Comparison of ENCODE assay signal across 6 cellular contexts in genomic region chr22:50303848-50304527, GRCh38. TPM values are rescaled to one million over a fixed set of nuclear protein-coding genes. Genes with fewer than 3 reads are reported as not detected.
A peak's percentile ranks its signal among the peaks of the same experiment; 100 is the strongest.
DNase-seq lines count a peak whose midpoint lies in the region; ATAC-seq and TF ChIP-seq lines count a peak whose summit lies in the region.

No MANE protein-coding gene starts in this region.

- DNase-seq in activated CD8-positive, alpha-beta memory T cell treated with anti-CD3 and anti-CD28 coated beads, Interleukin-2, amount 10 ng/mL, durations not matched to agents 7 days and 5 days = no peak
- no peak for DNase-seq in activated CD8-positive, alpha-beta memory T cell treated with anti-CD3 and anti-CD28 coated beads, Interleukin-2, amount 50 U/mL, for 48 hours
- DNase-seq in heart left ventricle (peak in 3 of 5 donors; percentile 50 to 67 (median 52)), type B pancreatic cell (ENCODE audit: extremely low spot score, unreplicated experiment) (no peak), NCI-H146 (lab: John Stamatoyannopoulos, UW) (no peak)

- TF ChIP-seq CTCF in heart left ventricle (IDR thresholded peaks at IDR 0.05) = peak in 2 of 12 donors; percentile 4
- TF ChIP-seq CTCF in type B pancreatic cell (conservative IDR thresholded peaks at IDR 0.05) = no peak

- H3K9me3 Mint-ChIP-seq in activated CD8-positive, alpha-beta memory T cell treated with anti-CD3 and anti-CD28 coated beads, Interleukin-2, amount 10 ng/mL, durations not matched to agents 7 days and 5 days (ENCODE audit: low read depth) = no peaks in the 10 kb centered on the region
- H3K9me3 Mint-ChIP-seq in type B pancreatic cell = no peaks in the 10 kb centered on the region
- H3K9me3 Mint-ChIP-seq in activated T-helper 17 cell treated with anti-CD3 and anti-CD28 coated beads, Interleukin-2, amount 50 U/mL, for 72 hours = no peaks in the 10 kb centered on the region

- H3K4me1 ChIP-seq in heart left ventricle = peaks cover 26 to 90% (median 80%) of the 10 kb centered on the region in 12 donors

- H3K36me3 ChIP-seq in heart left ventricle = no peaks in the 10 kb centered on the region

- H3K27ac ChIP-seq in heart left ventricle = peak overlapping the region in 11 of 12 donors; percentile 58 to 98 (median 93)

- TF ChIP-seq POLR2A in heart left ventricle (IDR thresholded peaks at IDR 0.05) = no peak

- H3K36me3 Mint-ChIP-seq in activated CD8-positive, alpha-beta memory T cell treated with anti-CD3 and anti-CD28 coated beads, Interleukin-2, amount 10 ng/mL, durations not matched to agents 7 days and 5 days = no peaks in the 10 kb centered on the region
- H3K36me3 Mint-ChIP-seq in type B pancreatic cell = peaks cover 4% of the 10 kb centered on the region
- H3K36me3 Mint-ChIP-seq in activated T-helper 17 cell treated with anti-CD3 and anti-CD28 coated beads, Interleukin-2, amount 50 U/mL, for 72 hours (ENCODE audit: low read depth) = no peaks in the 10 kb centered on the region

- peak overlapping the region in 6 of 12 donors; percentile 10 to 91 (median 32) for H3K4me3 ChIP-seq in heart left ventricle

- H3K27ac Mint-ChIP-seq in activated CD8-positive, alpha-beta memory T cell treated with anti-CD3 and anti-CD28 coated beads, Interleukin-2, amount 10 ng/mL, durations not matched to agents 7 days and 5 days = peak overlapping the region; percentile 49
- H3K27ac Mint-ChIP-seq in type B pancreatic cell = peak overlapping the region; percentile 98
- H3K27ac Mint-ChIP-seq in activated T-helper 17 cell treated with anti-CD3 and anti-CD28 coated beads, Interleukin-2, amount 50 U/mL, for 72 hours = no peak overlapping the region

- intact Hi-C loops in heart left ventricle (cut with DNase I) = no loop called here

- WGBS in heart left ventricle, 4 donors = 41 to 46% (median 46%) methylated on average over 8 to 11 of the region's 11 CpGs; no CpG with 5 or more reads in 1 of the 4 donors

- no peak for ATAC-seq in activated CD8-positive, alpha-beta memory T cell treated with anti-CD3 and anti-CD28 coated beads, Interleukin-2, amount 10 ng/mL, durations not matched to agents 7 days and 5 days
- peak in 2 of 4 donors; percentile 5 to 14 for ATAC-seq in heart left ventricle
- ATAC-seq in activated T-helper 17 cell treated with anti-CD3 and anti-CD28 coated beads, Interleukin-2, amount 50 U/mL, for 72 hours (replicated peaks) = no peak

- H3K4me3 Mint-ChIP-seq in activated CD8-positive, alpha-beta memory T cell treated with anti-CD3 and anti-CD28 coated beads, Interleukin-2, amount 10 ng/mL, durations not matched to agents 7 days and 5 days = no peak overlapping the region
- peak overlapping the region; percentile 87 for H3K4me3 Mint-ChIP-seq in type B pancreatic cell
- no peak overlapping the region for H3K4me3 Mint-ChIP-seq in activated T-helper 17 cell treated with anti-CD3 and anti-CD28 coated beads, Interleukin-2, amount 50 U/mL, for 72 hours

- no peaks in the 10 kb centered on the region for H3K9me3 ChIP-seq in heart left ventricle

- H3K4me1 Mint-ChIP-seq in activated CD8-positive, alpha-beta memory T cell treated with anti-CD3 and anti-CD28 coated beads, Interleukin-2, amount 10 ng/mL, durations not matched to agents 7 days and 5 days = peaks cover 16% of the 10 kb centered on the region
- H3K4me1 Mint-ChIP-seq in type B pancreatic cell (ENCODE audit: unreplicated experiment) = peaks cover 24% of the 10 kb centered on the region
- H3K4me1 Mint-ChIP-seq in activated T-helper 17 cell treated with anti-CD3 and anti-CD28 coated beads, Interleukin-2, amount 50 U/mL, for 72 hours = peaks cover 5% of the 10 kb centered on the region

- H3K27me3 ChIP-seq in heart left ventricle = no peaks in the 10 kb centered on the region

- peaks cover 6% of the 10 kb centered on the region for H3K27me3 Mint-ChIP-seq in activated CD8-positive, alpha-beta memory T cell treated with anti-CD3 and anti-CD28 coated beads, Interleukin-2, amount 10 ng/mL, durations not matched to agents 7 days and 5 days
- H3K27me3 Mint-ChIP-seq in type B pancreatic cell = no peaks in the 10 kb centered on the region
- peaks cover 6% of the 10 kb centered on the region for H3K27me3 Mint-ChIP-seq in activated T-helper 17 cell treated with anti-CD3 and anti-CD28 coated beads, Interleukin-2, amount 50 U/mL, for 72 hours

- CTCF ChIA-PET in activated CD8-positive, alpha-beta memory T cell treated with anti-CD3 and anti-CD28 coated beads, Interleukin-2, amount 10 ng/mL, durations not matched to agents 7 days and 5 days (lab: Charles Lee) = interaction anchor here (0.9 to 2.2 kb wide), 5 partner anchors 10 to 51 kb away, joined by 3 to 6 read pairs (median 3); no protein-coding TSS in a partner anchor

RNA-seq across cellular contexts. Expression of gene PLXNB2, which starts 3.5 kb away (rescaled TPM):
- total RNA-seq in activated CD8-positive, alpha-beta memory T cell treated with anti-CD3 and anti-CD28 coated beads, Interleukin-2, amount 10 ng/mL, durations not matched to agents 7 days and 5 days = 10 to 100 TPM; 23.4 to 26.6 TPM
- 100 to 1,000 TPM in 2 of 9 donors, 10 to 100 TPM in 7; 44.4 to 139 (median 57.9) TPM for total RNA-seq in heart left ventricle
- 10 to 100 TPM; 35.1 to 40.3 TPM for polyA plus RNA-seq in heart left ventricle
- 352 and 500 TPM in 2 replicates for total RNA-seq in type B pancreatic cell (ENCODE audit: low replicate concordance)
- total RNA-seq in activated T-helper 17 cell treated with anti-CD3 and anti-CD28 coated beads, Interleukin-2, amount 50 U/mL, for 72 hours = 10 to 100 TPM; 29.1 to 30.4 TPM

RNA-seq across cellular contexts. Expression of gene DENND6B, which starts 22.8 kb away (rescaled TPM):
- 1 to 10 TPM; 5.7 to 8.8 TPM for total RNA-seq in activated CD8-positive, alpha-beta memory T cell treated with anti-CD3 and anti-CD28 coated beads, Interleukin-2, amount 10 ng/mL, durations not matched to agents 7 days and 5 days
- 1 to 10 TPM; 1.0 to 3.2 (median 2.0) TPM for total RNA-seq in heart left ventricle
- polyA plus RNA-seq in heart left ventricle = 1 to 10 TPM; 1.0 to 1.3 TPM
- 22.1 and 25.6 TPM in 2 replicates for total RNA-seq in type B pancreatic cell (ENCODE audit: low replicate concordance)
- total RNA-seq in activated T-helper 17 cell treated with anti-CD3 and anti-CD28 coated beads, Interleukin-2, amount 50 U/mL, for 72 hours = 1 to 10 TPM; 3.2 to 6.5 TPM

RNA-seq across cellular contexts. Expression of gene MAPK11, which starts 33.8 kb away (rescaled TPM):
- 10 to 100 TPM; 16.5 to 18.5 TPM for total RNA-seq in activated CD8-positive, alpha-beta memory T cell treated with anti-CD3 and anti-CD28 coated beads, Interleukin-2, amount 10 ng/mL, durations not matched to agents 7 days and 5 days
- 10 to 100 TPM in 1 of 9 donors, 1 to 10 TPM in 8; 5.0 to 12.1 (median 7.0) TPM for total RNA-seq in heart left ventricle
- polyA plus RNA-seq in heart left ventricle = 1 to 10 TPM; 7.8 to 9.9 TPM
- total RNA-seq in type B pancreatic cell (ENCODE audit: low replicate concordance) = 4.0 and 7.4 TPM in 2 replicates
- 10 to 100 TPM; 20.9 to 21.7 TPM for total RNA-seq in activated T-helper 17 cell treated with anti-CD3 and anti-CD28 coated beads, Interleukin-2, amount 50 U/mL, for 72 hours

RNA-seq across cellular contexts. Expression of gene PPP6R2, which starts 39.1 kb away (rescaled TPM):
- 10 to 100 TPM; 78.7 to 98.0 TPM for total RNA-seq in activated CD8-positive, alpha-beta memory T cell treated with anti-CD3 and anti-CD28 coated beads, Interleukin-2, amount 10 ng/mL, durations not matched to agents 7 days and 5 days
- total RNA-seq in heart left ventricle (10 to 100 TPM; 31.6 to 68.1 (median 41.5) TPM), type B pancreatic cell (ENCODE audit: low replicate concordance) (56.4 and 62.8 TPM in 2 replicates)
- polyA plus RNA-seq in heart left ventricle = 10 to 100 TPM; 29.6 to 42.4 TPM
- 10 to 100 TPM; 45.6 to 46.6 TPM for total RNA-seq in activated T-helper 17 cell treated with anti-CD3 and anti-CD28 coated beads, Interleukin-2, amount 50 U/mL, for 72 hours

RNA-seq across cellular contexts. Expression of gene MAPK12, which starts 42.5 kb away (rescaled TPM):
- 10 to 100 TPM; 13.9 to 15.8 TPM for total RNA-seq in activated CD8-positive, alpha-beta memory T cell treated with anti-CD3 and anti-CD28 coated beads, Interleukin-2, amount 10 ng/mL, durations not matched to agents 7 days and 5 days
- total RNA-seq in heart left ventricle (10 to 100 TPM; 12.2 to 18.0 (median 15.5) TPM), type B pancreatic cell (ENCODE audit: low replicate concordance) (11.4 and 31.3 TPM in 2 replicates)
- 10 to 100 TPM; 11.6 to 17.9 TPM for polyA plus RNA-seq in heart left ventricle
- 10 to 100 TPM in 1 of 2 donors, 1 to 10 TPM in 1; 5.0 to 14.8 TPM for total RNA-seq in activated T-helper 17 cell treated with anti-CD3 and anti-CD28 coated beads, Interleukin-2, amount 50 U/mL, for 72 hours

Comparison
In these comparisons a context has a peak if more than half of its experiments do, and no peak if none do; other contexts are left out.
1. DNase-seq: peak in heart left ventricle (3 of 5); none in activated CD8-positive, alpha-beta memory T cell treated with anti-CD3 and anti-CD28 coated beads, Interleukin-2, amount 10 ng/mL, durations not matched to agents 7 days and 5 days (single experiment), activated CD8-positive, alpha-beta memory T cell treated with anti-CD3 and anti-CD28 coated beads, Interleukin-2, amount 50 U/mL, for 48 hours (single experiment), type B pancreatic cell (single experiment) and NCI-H146 (single experiment).